In genomic region chr7:40015790-40016296, GRCh38 we compare ENCODE assay signal across 9 cellular contexts.
DNase-seq lines count a peak whose midpoint lies in the region; ATAC-seq, FAIRE-seq and TF ChIP-seq lines count a peak whose summit lies in the region.
"Had no signal": no experiment of that assay in that cellular context is flagged by ENCODE, and none has a peak within 500 bp of the region (broad histone marks: within the 10 kb centered on the region; RNA-seq: fewer than 3 reads in every experiment).

No MANE protein-coding gene starts in this region.

- in situ Hi-C loops in K562 (cut with MboI), result no loop called here

- H3K36me3 ChIP-seq in K562 (ENCODE audit: control insufficient read depth, insufficient read depth, low read length), result peaks cover 19% of the 10 kb centered on the region; the same call in 2 of the 3 replicates
- peaks cover 0 to 30% (median 18%) of the 10 kb centered on the region in 4 donors for H3K36me3 ChIP-seq in stomach

- no peaks in the 10 kb centered on the region for H3K4me1 ChIP-seq in K562 (replicated peaks in 1 of 2; ENCODE audit: control insufficient read depth in 2 of 2, insufficient read depth in 2 of 2, low read length in 2 of 2)
- H3K4me1 ChIP-seq in stomach, result peaks cover 0 to 14% (median 5%) of the 10 kb centered on the region in 4 donors

- H3K4me3 ChIP-seq in K562 (no peak overlapping the region), stomach (no peak overlapping the region)

- no peaks in the 10 kb centered on the region for H3K9me3 Mint-ChIP-seq in naive B cell
- H3K9me3 Mint-ChIP-seq: dendritic cell treated with granulocyte-macrophage colony-stimulating factor and Interleukin-4, amounts not matched to agents 40 ng/mL and 50 ng/mL, for 4 days had no signal

- no peak for TF ChIP-seq RAD21 in K562 (CRISPR knock-in tag; conservative IDR thresholded peaks at IDR 0.05 in 1 of 2, IDR thresholded peaks at IDR 0.05 in 1 of 2)

- peak overlapping the region in 3 of 8 donors; percentile 1 to 43 (median 6) for H3K4me3 Mint-ChIP-seq in naive B cell
- H3K4me3 Mint-ChIP-seq: dendritic cell treated with granulocyte-macrophage colony-stimulating factor and Interleukin-4, amounts not matched to agents 40 ng/mL and 50 ng/mL, for 4 days had no signal

- H3K9me1 ChIP-seq in K562 (ENCODE audit: control insufficient read depth, insufficient read depth, low read length), result no peaks in the 10 kb centered on the region

- H3K36me3 Mint-ChIP-seq in naive B cell, result peaks cover 8 to 21% of the 10 kb centered on the region in 2 donors

- 35% methylated on average over 4 of the region's 4 CpGs for WGBS in K562 (ENCODE audit: insufficient coverage, low coverage, missing lambda C conversion rate)
- WGBS in stomach, 5 donors, result 11 to 26% (median 19%) methylated on average over 4 of the region's 4 CpGs

- H3K27me3 Mint-ChIP-seq in naive B cell, result no peaks in the 10 kb centered on the region
- H3K27me3 Mint-ChIP-seq: dendritic cell treated with granulocyte-macrophage colony-stimulating factor and Interleukin-4, amounts not matched to agents 40 ng/mL and 50 ng/mL, for 4 days had no signal

- H3K79me2 ChIP-seq in K562 (ENCODE audit: control insufficient read depth, insufficient read depth, low read length), result no peaks in the 10 kb centered on the region; the same call in none of the 3 replicates

- no TSS peak for BruUV-seq in K562 (replicated peaks; lab: Mats Ljungman, UMichigan)

- no peaks in the 10 kb centered on the region for H4K20me1 ChIP-seq in K562 (replicated peaks; ENCODE audit: control insufficient read depth, insufficient read depth, low read length)

- CTCF ChIA-PET in K562 (lab: Yijun Ruan, JAX; ENCODE audit: low intra/inter-chr PET ratio), result no interaction called here

- H2AFZ ChIP-seq in K562 (ENCODE audit: low read depth, low read length), result no peak overlapping the region

- H3K9me3 ChIP-seq in K562 (replicated peaks; ENCODE audit: control insufficient read depth, insufficient read depth, low read depth, low read length) (no peaks in the 10 kb centered on the region), stomach (no peaks in the 10 kb centered on the region)

- peak; percentile 90 for ATAC-seq in GM18508 (IDR thresholded peaks at IDR 0.05; ENCODE audit: insufficient read depth, unreplicated experiment)
- ATAC-seq in HG02840 (IDR thresholded peaks at IDR 0.05; ENCODE audit: low FRiP score, unreplicated experiment), result peak; percentile 82
- ATAC-seq in K562, result peak; percentile 49
- peak; percentile 97 to 99 for ATAC-seq in naive B cell (ENCODE audit: low read depth in 2 of 2)

- H3K9ac ChIP-seq in K562 (ENCODE audit: insufficient read depth in 1 of 2, low read depth in 2 of 2, low read length in 2 of 2), result no peak overlapping the region

- TF ChIP-seq POLR2A in K562 (conservative IDR thresholded peaks at IDR 0.05), result no peak
- TF ChIP-seq POLR2A in stomach (IDR thresholded peaks at IDR 0.05), result no peak

- intact Hi-C loops in K562 (cut with micrococcal nuclease) (no loop called here), stomach (cut with DNase I; ENCODE audit: low total_unique reads) (no loop called here)

- DNase-seq in AG08396 (ENCODE audit: low spot score) (peak; percentile 15), NCI-H1694 (lab: John Stamatoyannopoulos, UW) (peak; percentile 33), K562 (ENCODE audit: extremely low read depth in 1 of 4, low spot score in 3 of 4) (no peak), naive B cell (peak; percentile 38), stomach (no peak)
- no peak for DNase-seq in activated CD4-positive, alpha-beta T cell treated with anti-CD3 and anti-CD28 coated beads, Interleukin-2, amount 50 U/mL, for 1 hour

- peaks cover 19 to 22% (median 20%) of the 10 kb centered on the region in 3 donors for H3K4me1 Mint-ChIP-seq in naive B cell

- no peak for TF ChIP-seq CTCF in K562 (IDR thresholded peaks at IDR 0.05 in 2 of 3, conservative IDR thresholded peaks at IDR 0.05 in 1 of 3; ENCODE audit: insufficient read depth in 2 of 3, low read depth in 1 of 3, low read length in 3 of 3)
- TF ChIP-seq CTCF in stomach (IDR thresholded peaks at IDR 0.05), result no peak

- peak overlapping the region in 4 of 6 donors; percentile 16 to 75 (median 54) for H3K27ac Mint-ChIP-seq in naive B cell
- H3K27ac Mint-ChIP-seq: dendritic cell treated with granulocyte-macrophage colony-stimulating factor and Interleukin-4, amounts not matched to agents 40 ng/mL and 50 ng/mL, for 4 days had no signal

- H3K27ac ChIP-seq in K562 (ENCODE audit: extremely low read depth, low read depth, low read length), result no peak overlapping the region
- H3K27ac ChIP-seq in stomach, result no peak overlapping the region

- POLR2A ChIA-PET in K562 (lab: Yijun Ruan, JAX), result interaction anchor here (0.6 kb wide), 1 partner anchor 82 kb away, joined by 3 read pairs; no protein-coding TSS in a partner anchor

- no peak for FAIRE-seq in K562 (lab: Jason Lieb, UNC)

- TF ChIP-seq EP300 in K562 (IDR thresholded peaks at IDR 0.05; ENCODE audit: low read length) (no peak), stomach (IDR thresholded peaks at IDR 0.05) (no peak)

- no peak overlapping the region for H3K4me2 ChIP-seq in K562 (ENCODE audit: insufficient read depth, low read length)

- H3K27me3 ChIP-seq in K562 (ENCODE audit: control insufficient read depth in 2 of 2, insufficient read depth in 2 of 2, low read length in 2 of 2) (no peaks in the 10 kb centered on the region), stomach (no peaks in the 10 kb centered on the region)

TF ChIP-seq in K562, 482 proteins besides CTCF, POLR2A, EP300 and RAD21:
- TF ChIP-seq RCOR1 (IDR thresholded peaks at IDR 0.05; ENCODE audit: borderline replicate concordance in 1 of 2, low read depth in 2 of 2, low read length in 2 of 2) (0 out of 4 replicates have a peak, but pooled peaks of 1 of the 2 experiments have one; percentile 6), GABPB1 (CRISPR knock-in tag; IDR thresholded peaks at IDR 0.05) (no peak), HMBOX1 (IDR thresholded peaks at IDR 0.05) (peak; percentile 90)

Comparison
In these comparisons a context has a peak if more than half of its experiments do, and no peak if none do; other contexts are left out.
1. DNase-seq: peak in AG08396 (single experiment), NCI-H1694 (single experiment) and naive B cell (single experiment); none in K562 (0 of 4), stomach (single experiment) and activated CD4-positive, alpha-beta T cell treated with anti-CD3 and anti-CD28 coated beads, Interleukin-2, amount 50 U/mL, for 1 hour (single experiment).
2. Peak in every context shown above with its lines, with median percentiles within 50 percentile points of each other: ATAC-seq.